In genomic region chr19:37928527-37929286, GRCh38 we compare ENCODE assay signal across 11 cellular contexts. TPM values are rescaled to one million over a fixed set of nuclear protein-coding genes. Genes with fewer than 3 reads are reported as not detected.
A peak's percentile ranks its signal among the peaks of the same experiment; 100 is the strongest.
DNase-seq lines count a peak whose midpoint lies in the region; ATAC-seq and TF ChIP-seq lines count a peak whose summit lies in the region.
"Had no signal": no experiment of that assay in that cellular context is flagged by ENCODE, and none has a peak within 500 bp of the region (broad histone marks: within the 10 kb centered on the region; RNA-seq: fewer than 3 reads in every experiment).

No MANE protein-coding gene starts in this region.

- TF ChIP-seq POLR2A in prostate gland (IDR thresholded peaks at IDR 0.05) = no peak

- H3K9ac ChIP-seq in HUES6 (ENCODE audit: low read length) (no peak overlapping the region), endodermal cell (ENCODE audit: extremely low read depth, low read length, poor library complexity, severe bottlenecking) (no peak overlapping the region)

- peaks cover 38% of the 10 kb centered on the region for H3K4me1 Mint-ChIP-seq in endodermal cell

- peak; percentile 66 for DNase-seq in GM10266 (ENCODE audit: extremely low spot score)
- DNase-seq in endodermal cell = peak; percentile 72
- no peak for DNase-seq in NCI-H1092 (lab: John Stamatoyannopoulos, UW)
- no peak for DNase-seq in stimulated activated CD4-positive, alpha-beta T cell treated with anti-CD3 and anti-CD28 coated beads, Interleukin-4, amount 100 ng/mL, for 4 hours
- no peak for DNase-seq in NCI-H1436 (lab: John Stamatoyannopoulos, UW)
- DNase-seq in prostate gland (ENCODE audit: low spot score) = no peak
- DNase-seq: transverse colon had no signal

- no peak overlapping the region for H3K4me3 Mint-ChIP-seq in endodermal cell
- H3K4me3 Mint-ChIP-seq: activated naive CD4-positive, alpha-beta T cell treated with anti-CD3 and anti-CD28 coated beads, Interleukin-2, amount 50 U/mL, for 24 hours had no signal

- H3K9me3 Mint-ChIP-seq in endodermal cell = peaks cover 2% of the 10 kb centered on the region
- H3K9me3 Mint-ChIP-seq: activated naive CD4-positive, alpha-beta T cell treated with anti-CD3 and anti-CD28 coated beads, Interleukin-2, amount 50 U/mL, for 24 hours had no signal

- H3K27me3 Mint-ChIP-seq in endodermal cell (ENCODE audit: insufficient read depth) = no peaks in the 10 kb centered on the region
- H3K27me3 Mint-ChIP-seq: activated naive CD4-positive, alpha-beta T cell treated with anti-CD3 and anti-CD28 coated beads, Interleukin-2, amount 50 U/mL, for 24 hours had no signal

- H3K36me3 Mint-ChIP-seq in endodermal cell (ENCODE audit: low read depth) = peaks cover 16% of the 10 kb centered on the region

- H3K27ac Mint-ChIP-seq in endodermal cell = peak overlapping the region; percentile 48
- H3K27ac Mint-ChIP-seq: activated naive CD4-positive, alpha-beta T cell treated with anti-CD3 and anti-CD28 coated beads, Interleukin-2, amount 50 U/mL, for 24 hours had no signal

- peak; percentile 64 for ATAC-seq in GM21528 (IDR thresholded peaks at IDR 0.05; ENCODE audit: low FRiP score, unreplicated experiment)

- intact Hi-C loops in prostate gland (cut with DNase I) = no loop called here

- no peak for TF ChIP-seq CTCF in GM10266 (IDR thresholded peaks at IDR 0.05; ENCODE audit: control insufficient read depth, insufficient read depth, low read depth, missing control alignments)
- TF ChIP-seq CTCF in endodermal cell (conservative IDR thresholded peaks at IDR 0.05) = no peak
- no peak for TF ChIP-seq CTCF in prostate gland (IDR thresholded peaks at IDR 0.05)

- H3K4me3 ChIP-seq in HUES6 (ENCODE audit: low read depth, low read length) = peak overlapping the region; percentile 12; the same call in 1 of the 2 replicates
- H3K4me3 ChIP-seq in endodermal cell (ENCODE audit: low read length) = no peak overlapping the region
- no peak overlapping the region for H3K4me3 ChIP-seq in prostate gland
- H3K4me3 ChIP-seq: transverse colon had no signal

- peaks cover 47% of the 10 kb centered on the region for H3K4me1 ChIP-seq in HUES6 (ENCODE audit: control insufficient read depth, insufficient read depth, low read length)
- H3K4me1 ChIP-seq in endodermal cell (ENCODE audit: control insufficient read depth, insufficient read depth, low read length) = peaks cover 13% of the 10 kb centered on the region
- H3K4me1 ChIP-seq in prostate gland (replicated peaks) = peaks cover 7% of the 10 kb centered on the region

- H3K27me3 ChIP-seq in HUES6 (ENCODE audit: control insufficient read depth, insufficient read depth, low read length) = no peaks in the 10 kb centered on the region
- no peaks in the 10 kb centered on the region for H3K27me3 ChIP-seq in endodermal cell (ENCODE audit: control insufficient read depth, insufficient read depth, low read length, poor library complexity, severe bottlenecking)
- no peaks in the 10 kb centered on the region for H3K27me3 ChIP-seq in prostate gland (replicated peaks; ENCODE audit: insufficient read depth)
- H3K27me3 ChIP-seq: transverse colon had no signal

- no peak overlapping the region for H3K27ac ChIP-seq in HUES6 (ENCODE audit: low read depth, low read length)
- no peak overlapping the region for H3K27ac ChIP-seq in endodermal cell (ENCODE audit: low read depth, low read length)
- H3K27ac ChIP-seq in prostate gland = no peak overlapping the region

- H3K36me3 ChIP-seq in HUES6 (ENCODE audit: control insufficient read depth, insufficient read depth, low read length) = no peaks in the 10 kb centered on the region
- no peaks in the 10 kb centered on the region for H3K36me3 ChIP-seq in endodermal cell (ENCODE audit: control insufficient read depth, insufficient read depth, low read length)
- H3K36me3 ChIP-seq in prostate gland = no peaks in the 10 kb centered on the region
- H3K36me3 ChIP-seq: transverse colon had no signal

- 55 to 67% methylated on average over 4 to 5 of the region's 5 CpGs for WGBS in endodermal cell (ENCODE audit: insufficient coverage in 1 of 2, insufficient read length in 1 of 2), 2 experiments
- 65% methylated on average over 5 of the region's 5 CpGs for WGBS in prostate gland

- H3K9me3 ChIP-seq in HUES6 (ENCODE audit: control insufficient read depth, insufficient read depth, low read depth, low read length) (no peaks in the 10 kb centered on the region), endodermal cell (ENCODE audit: control insufficient read depth, low read length) (peaks cover 5% of the 10 kb centered on the region), prostate gland (no peaks in the 10 kb centered on the region)
- H3K9me3 ChIP-seq: transverse colon had no signal

RNA-seq across cellular contexts. Expression of gene SIPA1L3, which starts 21.7 kb away (rescaled TPM):
- total RNA-seq in endodermal cell = 10 to 100 TPM; 42.8 to 48.2 TPM
- 11.8 TPM for polyA plus RNA-seq in endodermal cell (2013, experiment 1 of 2)
- polyA plus RNA-seq in endodermal cell (2013, experiment 2 of 2) = 11.8 TPM
- 10 to 100 TPM; 48.8 to 63.5 TPM for total RNA-seq in prostate gland

RNA-seq across cellular contexts. Expression of gene WDR87, which starts 22.3 kb away (rescaled TPM):
- total RNA-seq in endodermal cell (not detected), prostate gland (1 to 10 TPM in 1 of 2 donors, not detected in 1; 2.0 TPM)
- polyA plus RNA-seq in endodermal cell (2013, experiment 1 of 2) = not detected
- polyA plus RNA-seq in endodermal cell (2013, experiment 2 of 2) = not detected
- total RNA-seq: frontal cortex, transverse colon had no signal

Comparison
In these comparisons a context has a peak if more than half of its experiments do, and no peak if none do; other contexts are left out.
1. DNase-seq: peak in GM10266 (single experiment) and endodermal cell (single experiment); none in NCI-H1092 (single experiment), stimulated activated CD4-positive, alpha-beta T cell treated with anti-CD3 and anti-CD28 coated beads, Interleukin-4, amount 100 ng/mL, for 4 hours (0 of 2), NCI-H1436 (single experiment) and prostate gland (single experiment).